In the genomic region with DNA sequence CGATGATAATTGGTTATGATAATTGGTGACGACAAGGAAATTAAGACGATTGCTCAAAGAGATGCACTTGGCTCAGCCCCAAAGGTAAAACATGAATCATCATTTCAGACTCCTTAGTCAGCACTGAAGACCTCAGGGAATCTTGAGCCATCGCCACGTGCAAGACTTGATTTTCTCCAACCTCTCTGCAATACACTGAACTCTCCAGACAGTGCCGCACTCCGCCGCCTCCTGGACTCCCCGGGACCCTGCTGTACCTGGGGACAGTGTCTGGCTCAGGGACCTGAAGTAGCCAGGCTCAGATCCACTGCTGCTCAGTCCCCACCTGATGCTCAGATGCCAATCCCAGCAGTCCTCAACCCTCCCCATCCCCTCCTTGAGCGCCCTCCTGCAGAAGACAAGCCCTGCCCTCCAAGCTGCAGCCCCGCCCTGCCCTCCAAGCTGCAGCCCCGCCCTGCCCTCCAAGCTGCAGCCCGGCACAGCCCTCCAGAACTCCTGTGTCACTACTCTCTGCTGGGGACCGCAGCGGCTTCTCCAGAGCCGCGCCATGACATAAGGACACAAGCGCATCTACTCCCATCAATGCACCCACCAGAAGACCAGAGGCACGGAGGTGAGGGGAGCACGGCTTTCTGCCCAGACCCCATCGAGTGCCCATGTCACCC, we compare ENCODE assay signal across 8 cellular contexts. TPM values are rescaled to one million over a fixed set of nuclear protein-coding genes. Genes with fewer than 3 reads are reported as not detected.
DNase-seq lines count a peak whose midpoint lies in the region; TF ChIP-seq lines count a peak whose summit lies in the region.

No MANE protein-coding gene starts in this region.

- H3K4me2 ChIP-seq in Karpas-422 (ENCODE audit: low read depth, low read length, poor library complexity, severe bottlenecking), result peak overlapping the region; percentile 78

- TF ChIP-seq POLR2A in testis (IDR thresholded peaks at IDR 0.05), result no peak

- H3K4me1 ChIP-seq in Karpas-422 (ENCODE audit: low read length) (peaks cover 60% of the 10 kb centered on the region), endodermal cell (ENCODE audit: control insufficient read depth, insufficient read depth, low read length) (no peaks in the 10 kb centered on the region), testis (peaks cover 19% of the 10 kb centered on the region)

- H3K27ac Mint-ChIP-seq in endodermal cell (peak overlapping the region; percentile 96), mesothelial cell of epicardium (peak overlapping the region; percentile 94)

- H3K4me3 Mint-ChIP-seq in endodermal cell, result peak overlapping the region; percentile 90
- H3K4me3 Mint-ChIP-seq in mesothelial cell of epicardium, result peak overlapping the region; percentile 90

- H3K4me3 ChIP-seq in H7 (ENCODE audit: insufficient read depth, low read depth, low read length), result peak overlapping the region; percentile 93
- peak overlapping the region; percentile 65 for H3K4me3 ChIP-seq in Karpas-422 (ENCODE audit: low read length)
- peak overlapping the region; percentile 84 for H3K4me3 ChIP-seq in endodermal cell (ENCODE audit: low read length)
- peak overlapping the region; percentile 66 to 74 for H3K4me3 ChIP-seq in testis

- TF ChIP-seq CTCF in endodermal cell (conservative IDR thresholded peaks at IDR 0.05) (peak; percentile 42), mesothelial cell of epicardium (IDR thresholded peaks at IDR 0.05; ENCODE audit: unreplicated experiment) (no peak), testis (IDR thresholded peaks at IDR 0.05) (peak in 2 of 3 experiments; percentile 19 to 22)

- no peaks in the 10 kb centered on the region for H4K20me1 ChIP-seq in Karpas-422 (ENCODE audit: insufficient read depth, low read depth, low read length)

- H3K27ac ChIP-seq in Karpas-422 (ENCODE audit: low read length) (peak overlapping the region; percentile 97), endodermal cell (ENCODE audit: low read depth, low read length) (peak overlapping the region; percentile 60), testis (no peak overlapping the region)

- H3K9ac ChIP-seq in Karpas-422 (ENCODE audit: low read length) (peak overlapping the region; percentile 83), endodermal cell (ENCODE audit: extremely low read depth, low read length, poor library complexity, severe bottlenecking) (peak overlapping the region; percentile 44)

- no peaks in the 10 kb centered on the region for H3K9me3 ChIP-seq in Karpas-422 (ENCODE audit: low read length)
- no peaks in the 10 kb centered on the region for H3K9me3 ChIP-seq in endodermal cell (ENCODE audit: control insufficient read depth, low read length)
- no peaks in the 10 kb centered on the region for H3K9me3 ChIP-seq in testis

- H3K79me2 ChIP-seq in Karpas-422 (ENCODE audit: low read length), result peaks cover 12% of the 10 kb centered on the region

- no peak overlapping the region for H2AFZ ChIP-seq in Karpas-422 (ENCODE audit: low read length)

- intact Hi-C loops in testis (cut with DNase I; ENCODE audit: low total_unique reads), result no loop called here

- H3K36me3 ChIP-seq in H7 (replicated peaks; ENCODE audit: control insufficient read depth, insufficient read depth, low read length) (no peaks in the 10 kb centered on the region; the same call in 1 of the 2 replicates), Karpas-422 (ENCODE audit: insufficient read depth, low read length) (peaks cover 13% of the 10 kb centered on the region), endodermal cell (ENCODE audit: control insufficient read depth, insufficient read depth, low read length) (peaks cover 25% of the 10 kb centered on the region), testis (ENCODE audit: low read depth, missing control alignments) (no peaks in the 10 kb centered on the region)

- H3K27me3 ChIP-seq in H7 (ENCODE audit: control insufficient read depth, insufficient read depth, low read length), result no peaks in the 10 kb centered on the region
- H3K27me3 ChIP-seq in Karpas-422 (ENCODE audit: low read length), result no peaks in the 10 kb centered on the region
- H3K27me3 ChIP-seq in endodermal cell (ENCODE audit: control insufficient read depth, insufficient read depth, low read length, poor library complexity, severe bottlenecking), result no peaks in the 10 kb centered on the region
- no peaks in the 10 kb centered on the region for H3K27me3 ChIP-seq in testis

- WGBS in endodermal cell (ENCODE audit: insufficient coverage in 1 of 2, insufficient read length in 1 of 2), 2 experiments, result 23 to 63% methylated on average over 7 to 20 of the region's 21 CpGs
- 11 to 14% methylated on average over 17 to 21 of the region's 21 CpGs for WGBS in testis, 2 donors

- H3K9me3 Mint-ChIP-seq in endodermal cell (no peaks in the 10 kb centered on the region), mesothelial cell of epicardium (no peaks in the 10 kb centered on the region)

- H3K4me1 Mint-ChIP-seq in endodermal cell, result peaks cover 13% of the 10 kb centered on the region
- peaks cover 26% of the 10 kb centered on the region for H3K4me1 Mint-ChIP-seq in mesothelial cell of epicardium

- no peaks in the 10 kb centered on the region for H3K9me2 ChIP-seq in Karpas-422 (replicated peaks; ENCODE audit: insufficient read depth, low read length)

- H3K27me3 Mint-ChIP-seq in endodermal cell (ENCODE audit: insufficient read depth) (no peaks in the 10 kb centered on the region), mesothelial cell of epicardium (ENCODE audit: low read depth) (no peaks in the 10 kb centered on the region)

- peaks cover 10% of the 10 kb centered on the region for H3K36me3 Mint-ChIP-seq in endodermal cell (ENCODE audit: low read depth)
- H3K36me3 Mint-ChIP-seq in mesothelial cell of epicardium, result no peaks in the 10 kb centered on the region

- DNase-seq in NCI-H1105 treated with DMSO at 0.1 percent for 48 hours (lab: John Stamatoyannopoulos, UW) (peak; percentile 23), NCI-H1105 (lab: John Stamatoyannopoulos, UW) (no peak), H7 (peak; percentile 90), Karpas-422 (peak; percentile 95), T-helper 9 cell (peak; percentile 24), endodermal cell (peak; percentile 94), mesothelial cell of epicardium (ENCODE audit: low spot score in 2 of 2, unreplicated experiment in 2 of 2) (peak in 1 of 2 experiments; percentile 71), testis (peak; percentile 69)

RNA-seq across cellular contexts. Expression of a gene that starts 1.1 kb away (rescaled TPM):
- 18.8 and 23.9 TPM in 2 replicates for total RNA-seq in H7 (2014; rRNA removed; shearing (Covaris generic))
- 46.1 and 48.6 TPM in 2 replicates for total RNA-seq in Karpas-422 (2014; rRNA removed; shearing (Covaris generic); ENCODE audit: low replicate concordance)
- 10 to 100 TPM; 19.9 to 20.1 TPM for total RNA-seq in endodermal cell
- polyA plus RNA-seq in endodermal cell (2013, experiment 1 of 2), result 28.9 TPM
- 25.7 TPM for polyA plus RNA-seq in endodermal cell (2013, experiment 2 of 2)
- 35.9 to 37.1 TPM (median 36.4 TPM) in 3 replicates for total RNA-seq in mesothelial cell of epicardium
- total RNA-seq in testis, result 10 to 100 TPM; 18.0 to 25.8 TPM
- 30.5 TPM for polyA plus RNA-seq in testis (ENCODE audit: insufficient read depth, low read depth, low replicate concordance)

Comparison
In these comparisons a context has a peak if more than half of its experiments do, and no peak if none do; other contexts are left out.
1. H3K27ac ChIP-seq: peak in Karpas-422 (single experiment) and endodermal cell (single experiment); none in testis (0 of 2).
2. Peak in every context shown above with its lines, with median percentiles within 50 percentile points of each other: H3K4me3 ChIP-seq.